ENCODE assay signal across 14 cellular contexts in genomic region chr19:4279530-4280422, GRCh38. TPM values are rescaled to one million over a fixed set of nuclear protein-coding genes. Genes with fewer than 3 reads are reported as not detected.
DNase-seq lines count a peak whose midpoint lies in the region; ATAC-seq, FAIRE-seq and TF ChIP-seq lines count a peak whose summit lies in the region.
"Had no signal": no experiment of that assay in that cellular context is flagged by ENCODE, and none has a peak within 500 bp of the region (broad histone marks: within the 10 kb centered on the region; RNA-seq: fewer than 3 reads in every experiment).

No MANE protein-coding gene starts in this region.

- H3K27me3 ChIP-seq in cardiac muscle cell (no peaks in the 10 kb centered on the region), vagina (peaks cover 12% of the 10 kb centered on the region)

- H3K4me1 Mint-ChIP-seq in central memory CD8-positive, alpha-beta T cell: peaks cover 4% of the 10 kb centered on the region

- no peak for FAIRE-seq in RCC 7860 (lab: Jason Lieb, UNC)

- H3K27ac ChIP-seq in cardiac muscle cell: peak overlapping the region; percentile 70
- no peak overlapping the region for H3K27ac ChIP-seq in vagina
- H3K27ac ChIP-seq: adrenal gland, foreskin keratinocyte, VCaP had no signal

- H3K9me3 ChIP-seq in cardiac muscle cell (ENCODE audit: low read depth) (no peaks in the 10 kb centered on the region), mucosa of descending colon (no peaks in the 10 kb centered on the region), vagina (no peaks in the 10 kb centered on the region)
- H3K9me3 ChIP-seq: adrenal gland had no signal

- peaks cover 31% of the 10 kb centered on the region for H3K27me3 Mint-ChIP-seq in central memory CD8-positive, alpha-beta T cell

- peaks cover 5% of the 10 kb centered on the region for H3K36me3 Mint-ChIP-seq in central memory CD8-positive, alpha-beta T cell (ENCODE audit: insufficient read depth)

- H3K9me3 Mint-ChIP-seq in central memory CD8-positive, alpha-beta T cell: no peaks in the 10 kb centered on the region

- no peak for TF ChIP-seq CTCF in cardiac muscle cell (IDR thresholded peaks at IDR 0.05; ENCODE audit: low read depth, low read length)
- TF ChIP-seq CTCF in mucosa of descending colon (IDR thresholded peaks at IDR 0.05): no peak
- TF ChIP-seq CTCF in vagina (IDR thresholded peaks at IDR 0.05): no peak

- ATAC-seq in left ventricle myocardium superior (no peak), mucosa of descending colon (peak; percentile 3)
- no peak for ATAC-seq in central memory CD8-positive, alpha-beta T cell (replicated peaks; ENCODE audit: extremely low read depth, poor library complexity, severe bottlenecking)
- ATAC-seq: foreskin keratinocyte had no signal

- no peaks in the 10 kb centered on the region for H3K36me3 ChIP-seq in cardiac muscle cell
- no peaks in the 10 kb centered on the region for H3K36me3 ChIP-seq in mucosa of descending colon (ENCODE audit: low read depth)
- H3K36me3 ChIP-seq in vagina: no peaks in the 10 kb centered on the region
- H3K36me3 ChIP-seq: adrenal gland had no signal

- intact Hi-C loops in left ventricle myocardium superior (cut with micrococcal nuclease) (no loop called here), mucosa of descending colon (cut with DNase I, micrococcal nuclease) (no loop called here), vagina (cut with DNase I) (loop anchor here (10.0 kb wide), 1 partner anchor 115 kb away; no protein-coding TSS in a partner anchor)

- H3K27ac Mint-ChIP-seq in central memory CD8-positive, alpha-beta T cell (ENCODE audit: low read depth): no peak overlapping the region

- DNase-seq in cardiac muscle cell (ENCODE audit: low read depth in 1 of 2, low spot score in 1 of 2) (peak in 1 of 2 donors; percentile 29), left ventricle myocardium superior (no peak), mucosa of descending colon (no peak), vagina (ENCODE audit: extremely low spot score in 2 of 2) (no peak), RCC 7860 (ENCODE audit: low spot score) (no peak), T-helper 9 cell (no peak)
- DNase-seq in central memory CD8-positive, alpha-beta T cell (ENCODE audit: low spot score in 2 of 2): no peak
- DNase-seq in stimulated activated CD8-positive, alpha-beta memory T cell treated with anti-CD3 and anti-CD28 coated beads, Interleukin-4, amount 100 ng/mL, for 48 hours: no peak
- DNase-seq: adrenal gland, foreskin keratinocyte, HCEC 1CT, NCI-H774 had no signal

- peak overlapping the region; percentile 90 for H3K4me3 ChIP-seq in cardiac muscle cell
- H3K4me3 ChIP-seq in mucosa of descending colon: no peak overlapping the region
- H3K4me3 ChIP-seq in vagina: peak overlapping the region; percentile 18 to 22

- no peak for TF ChIP-seq POLR2A in vagina (IDR thresholded peaks at IDR 0.05)

- H3K4me3 Mint-ChIP-seq in central memory CD8-positive, alpha-beta T cell: peak overlapping the region; percentile 41

- H3K4me1 ChIP-seq in cardiac muscle cell (ENCODE audit: low read depth) (peaks cover 16% of the 10 kb centered on the region), mucosa of descending colon (ENCODE audit: low read depth) (peaks cover 9% of the 10 kb centered on the region), vagina (peaks cover 19% of the 10 kb centered on the region)
- H3K4me1 ChIP-seq: foreskin keratinocyte had no signal

RNA-seq across cellular contexts. Expression of gene SHD, which starts 0.7 kb away (rescaled TPM):
- total RNA-seq in cardiac muscle cell (78.4 and 144 TPM in 2 replicates), left ventricle myocardium superior (not detected), mucosa of descending colon (10 to 100 TPM in 2 of 3 donors, 1 to 10 TPM in 1; 4.6 to 27.8 (median 21.0) TPM), vagina (not detected)
- 93.2 and 129 TPM in 2 replicates for polyA plus RNA-seq in cardiac muscle cell
- total RNA-seq: foreskin keratinocyte, pulmonary artery endothelial cell had no signal
- polyA plus RNA-seq: foreskin keratinocyte had no signal

RNA-seq across cellular contexts. Expression of gene TMIGD2, which starts 22.4 kb away (rescaled TPM):
- total RNA-seq in cardiac muscle cell: 0.92 and 2.5 TPM in 2 replicates
- 0.84 and 2.9 TPM in 2 replicates for polyA plus RNA-seq in cardiac muscle cell
- total RNA-seq in left ventricle myocardium superior: not detected
- 1 to 10 TPM in 2 of 3 donors, under 1 TPM in 1; 0.46 to 1.3 (median 1.2) TPM for total RNA-seq in mucosa of descending colon
- not detected for total RNA-seq in vagina
- total RNA-seq: foreskin keratinocyte, pulmonary artery endothelial cell had no signal
- polyA plus RNA-seq: foreskin keratinocyte had no signal

RNA-seq across cellular contexts. Expression of gene FSD1, which starts 24.6 kb away (rescaled TPM):
- total RNA-seq in cardiac muscle cell: 16.3 and 24.7 TPM in 2 replicates
- 18.5 and 23.2 TPM in 2 replicates for polyA plus RNA-seq in cardiac muscle cell
- not detected for total RNA-seq in left ventricle myocardium superior
- 1 to 10 TPM in 1 of 3 donors, under 1 TPM in 2; 0.64 to 2.0 (median 0.84) TPM for total RNA-seq in mucosa of descending colon
- 1.7 TPM for total RNA-seq in vagina

RNA-seq across cellular contexts. Expression of gene YJU2, which starts 32.9 kb away (rescaled TPM):
- total RNA-seq in cardiac muscle cell (27.5 and 30.4 TPM in 2 replicates), left ventricle myocardium superior (8.3 TPM), mucosa of descending colon (10 to 100 TPM; 16.7 to 22.2 (median 20.0) TPM), vagina (19.9 TPM)
- 19.1 and 24.7 TPM in 2 replicates for polyA plus RNA-seq in cardiac muscle cell

RNA-seq across cellular contexts. Expression of gene EBI3, which starts 50.5 kb away (rescaled TPM):
- total RNA-seq in cardiac muscle cell: not detected in 2 replicates
- polyA plus RNA-seq in cardiac muscle cell: 0.44 TPM in 1 of 2 replicates, not detected in the other
- 0.92 TPM for total RNA-seq in left ventricle myocardium superior
- 1 to 10 TPM; 1.1 to 5.4 (median 3.6) TPM for total RNA-seq in mucosa of descending colon
- not detected for total RNA-seq in vagina
- total RNA-seq: foreskin keratinocyte had no signal
